In the genomic region with DNA sequence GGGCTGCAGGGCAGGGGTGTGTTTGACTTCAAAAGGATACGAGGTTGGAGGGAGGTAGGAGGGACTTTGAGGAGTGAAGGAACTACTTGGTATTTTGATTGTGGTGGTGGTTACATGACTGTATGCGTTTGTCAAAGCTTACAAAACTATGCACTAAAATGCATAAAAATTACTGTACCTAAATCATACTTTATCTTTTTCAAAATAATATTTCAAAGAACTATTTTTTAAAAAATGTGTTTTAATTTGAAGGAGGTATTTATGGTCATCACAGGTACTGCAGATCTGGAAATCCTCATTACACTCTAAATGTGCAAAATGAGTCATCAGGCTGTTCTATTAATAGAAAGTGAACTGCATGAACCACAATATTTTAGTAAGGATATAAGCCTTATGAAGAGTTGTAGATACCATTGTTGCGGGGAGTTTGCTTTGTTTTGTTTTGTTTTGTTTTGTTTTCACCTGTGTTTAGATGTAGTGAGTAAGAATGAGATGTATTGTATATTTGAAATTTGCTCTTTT, we compare ENCODE assay signal across 7 cellular contexts.
DNase-seq lines count a peak whose midpoint lies in the region; ATAC-seq and TF ChIP-seq lines count a peak whose summit lies in the region.

No MANE protein-coding gene starts in this region.

- H3K4me2 ChIP-seq in PC-3 (ENCODE audit: low read length) (peak overlapping the region; percentile 55), fibroblast of lung (ENCODE audit: extremely low read depth, insufficient read depth, low read length) (peak overlapping the region; percentile 25)

- H3F3A ChIP-seq in PC-3 (ENCODE audit: low read length, unreplicated experiment), result no peaks in the 10 kb centered on the region

- intact Hi-C loops in PC-3 (cut with micrococcal nuclease), result loop anchor here (1.0 kb wide), 1 partner anchor 45 kb away; no protein-coding TSS in a partner anchor

- H3K79me2 ChIP-seq in PC-3 (ENCODE audit: low read length) (no peaks in the 10 kb centered on the region), fibroblast of lung (ENCODE audit: control insufficient read depth, insufficient read depth, low read length) (no peaks in the 10 kb centered on the region)

- H2AFZ ChIP-seq in PC-3 (ENCODE audit: low read length) (no peak overlapping the region), fibroblast of lung (ENCODE audit: low read length) (no peak overlapping the region)

- H4K20me1 ChIP-seq in PC-3 (ENCODE audit: low read length) (no peaks in the 10 kb centered on the region), fibroblast of lung (ENCODE audit: control insufficient read depth, extremely low read depth, insufficient read depth, low read length) (no peaks in the 10 kb centered on the region)

- H3K27ac ChIP-seq in PC-3 (ENCODE audit: low read length), result no peak overlapping the region
- H3K27ac ChIP-seq in fibroblast of lung (ENCODE audit: insufficient read depth, low read length), result no peak overlapping the region
- no peak overlapping the region for H3K27ac ChIP-seq in CD8-positive, alpha-beta memory T cell (ENCODE audit: low read depth, low read length)

- BruUV-seq in PC-3 (replicated peaks; lab: Mats Ljungman, UMichigan), result no TSS peak

- H3K4me1 Mint-ChIP-seq in type B pancreatic cell (ENCODE audit: unreplicated experiment), result peaks cover 4% of the 10 kb centered on the region
- H3K4me1 Mint-ChIP-seq in CD8-positive, alpha-beta memory T cell, result peaks cover 14 to 29% (median 21%) of the 10 kb centered on the region in 3 donors

- H3K27ac Mint-ChIP-seq in type B pancreatic cell, result no peak overlapping the region
- H3K27ac Mint-ChIP-seq in CD8-positive, alpha-beta memory T cell, result peak overlapping the region in 1 of 8 donors; percentile 3

- peaks cover 9% of the 10 kb centered on the region; the same call in 1 of the 2 replicates for H3K4me1 ChIP-seq in PC-3 (ENCODE audit: insufficient read depth, low read length)
- peaks cover 4% of the 10 kb centered on the region for H3K4me1 ChIP-seq in fibroblast of lung (ENCODE audit: control insufficient read depth, extremely low read depth, insufficient read depth, low read length)
- peaks cover 10% of the 10 kb centered on the region for H3K4me1 ChIP-seq in CD8-positive, alpha-beta memory T cell (ENCODE audit: insufficient read depth, low read length)

- DNase-seq in PC-3, result peak; percentile 61
- DNase-seq in fibroblast of lung (ENCODE audit: low read depth in 2 of 2), result peak; percentile 58 to 80
- DNase-seq in type B pancreatic cell (ENCODE audit: extremely low spot score, unreplicated experiment), result no peak
- no peak for DNase-seq in globus pallidus (ENCODE audit: low spot score)
- DNase-seq in CD8-positive, alpha-beta memory T cell, result no peak

- no peaks in the 10 kb centered on the region for H3K27me3 Mint-ChIP-seq in type B pancreatic cell
- peaks cover 0 to 3% of the 10 kb centered on the region in 2 donors for H3K27me3 Mint-ChIP-seq in CD8-positive, alpha-beta memory T cell

- ATAC-seq in GM18861 (IDR thresholded peaks at IDR 0.05; ENCODE audit: unreplicated experiment), result peak; percentile 72
- peak; percentile 64 for ATAC-seq in HG02798 (IDR thresholded peaks at IDR 0.05; ENCODE audit: poor library complexity, unreplicated experiment)
- ATAC-seq in PC-3, result peak; percentile 79

- H3K9me3 ChIP-seq in PC-3 (ENCODE audit: low read length) (no peaks in the 10 kb centered on the region), fibroblast of lung (ENCODE audit: control insufficient read depth, insufficient read depth, low read depth, low read length) (no peaks in the 10 kb centered on the region)
- no peaks in the 10 kb centered on the region for H3K9me3 ChIP-seq in CD8-positive, alpha-beta memory T cell (ENCODE audit: low read length)

- H3K9me3 Mint-ChIP-seq in type B pancreatic cell, result no peaks in the 10 kb centered on the region
- no peaks in the 10 kb centered on the region for H3K9me3 Mint-ChIP-seq in CD8-positive, alpha-beta memory T cell

- H3K36me3 Mint-ChIP-seq in type B pancreatic cell, result no peaks in the 10 kb centered on the region
- no peaks in the 10 kb centered on the region for H3K36me3 Mint-ChIP-seq in CD8-positive, alpha-beta memory T cell

- CTCF ChIA-PET in PC-3 (lab: Charles Lee), result no interaction called here
- CTCF ChIA-PET in CD8-positive, alpha-beta memory T cell (lab: Charles Lee), result interaction anchor here (0.9 to 2.3 kb wide), 2 partner anchors 14 to 102 kb away, joined by 3 to 7 read pairs; no protein-coding TSS in a partner anchor

- no peak overlapping the region for H3K9ac ChIP-seq in PC-3 (ENCODE audit: low read length)
- no peak overlapping the region for H3K9ac ChIP-seq in fibroblast of lung (ENCODE audit: insufficient read depth, low read length)

- no peak overlapping the region for H3K4me3 Mint-ChIP-seq in type B pancreatic cell
- H3K4me3 Mint-ChIP-seq in CD8-positive, alpha-beta memory T cell, result no peak overlapping the region

- TF ChIP-seq CTCF in PC-3 (conservative IDR thresholded peaks at IDR 0.05; ENCODE audit: low read depth, low read length) (peak; percentile 19; the same call in 1 of the 2 replicates), fibroblast of lung (conservative IDR thresholded peaks at IDR 0.05 in 1 of 2, IDR thresholded peaks at IDR 0.05 in 1 of 2; ENCODE audit: low read depth in 1 of 2, low read length in 2 of 2) (no peak), type B pancreatic cell (conservative IDR thresholded peaks at IDR 0.05) (peak; percentile 58)

- H3K9me2 ChIP-seq in PC-3 (replicated peaks; ENCODE audit: low read length), result no peaks in the 10 kb centered on the region

- H3K36me3 ChIP-seq in PC-3 (ENCODE audit: low read depth, low read length) (no peaks in the 10 kb centered on the region), fibroblast of lung (ENCODE audit: control insufficient read depth, insufficient read depth, low read length) (no peaks in the 10 kb centered on the region)
- H3K36me3 ChIP-seq in CD8-positive, alpha-beta memory T cell (ENCODE audit: insufficient read depth, low read length), result no peaks in the 10 kb centered on the region

- H3K4me3 ChIP-seq in PC-3 (ENCODE audit: low read length) (no peak overlapping the region), fibroblast of lung (replicated peaks in 1 of 4; ENCODE audit: control extremely low read depth in 1 of 4, insufficient read depth in 1 of 4, low read depth in 3 of 4, low read length in 4 of 4) (no peak overlapping the region)
- no peak overlapping the region for H3K4me3 ChIP-seq in CD8-positive, alpha-beta memory T cell (ENCODE audit: low read length)

- H3K27me3 ChIP-seq in PC-3 (ENCODE audit: low read length) (no peaks in the 10 kb centered on the region), fibroblast of lung (ENCODE audit: control insufficient read depth, insufficient read depth, low read length) (no peaks in the 10 kb centered on the region)
- H3K27me3 ChIP-seq in CD8-positive, alpha-beta memory T cell (ENCODE audit: insufficient read depth, low read length, poor library complexity, severe bottlenecking), result no peaks in the 10 kb centered on the region

- POLR2A ChIA-PET in PC-3 (lab: Charles Lee; ENCODE audit: unreplicated experiment), result no interaction called here
- POLR2A ChIA-PET in CD8-positive, alpha-beta memory T cell (lab: Charles Lee), result no interaction called here

Comparison
In these comparisons a context has a peak if more than half of its experiments do, and no peak if none do; other contexts are left out.
1. DNase-seq: peak in PC-3 (single experiment) and fibroblast of lung (2 of 2); none in type B pancreatic cell (single experiment), globus pallidus (single experiment) and CD8-positive, alpha-beta memory T cell (0 of 5).
2. CTCF ChIP-seq: peak in PC-3 (single experiment) and type B pancreatic cell (single experiment); none in fibroblast of lung (0 of 2).
3. Peak in every context shown above with its lines, with median percentiles within 50 percentile points of each other: ATAC-seq.